23 cellular contexts compared by ENCODE assay signal in genomic region chr1:66517959-66518358, GRCh38.
"Had no signal": no experiment of that assay in that cellular context is flagged by ENCODE, and none has a peak within 500 bp of the region (broad histone marks: within the 10 kb centered on the region; RNA-seq: fewer than 3 reads in every experiment).

No MANE protein-coding gene starts in this region.

- H3K9me3 ChIP-seq: colonic mucosa, esophagus squamous epithelium, gastrocnemius medialis, gastroesophageal sphincter had no signal

- H3K36me3 ChIP-seq: colonic mucosa, esophagus muscularis mucosa, esophagus squamous epithelium, gastrocnemius medialis, gastroesophageal sphincter, heart left ventricle, heart right ventricle had no signal

- H3K27ac ChIP-seq: colonic mucosa, coronary artery, dorsolateral prefrontal cortex, epithelial cell of prostate, esophagus muscularis mucosa, esophagus squamous epithelium, foreskin keratinocyte, gastrocnemius medialis, gastroesophageal sphincter, heart left ventricle, heart right ventricle had no signal

- H3K4me3 ChIP-seq: colonic mucosa, coronary artery, dorsolateral prefrontal cortex, esophagus muscularis mucosa, esophagus squamous epithelium, gastrocnemius medialis, gastroesophageal sphincter, heart left ventricle, heart right ventricle had no signal

- H3K4me1 ChIP-seq: colonic mucosa, esophagus muscularis mucosa, esophagus squamous epithelium, gastrocnemius medialis, gastroesophageal sphincter, heart left ventricle, heart right ventricle had no signal

- DNase-seq: colonic mucosa; cortex of kidney; dermis blood vessel endothelial cell; dorsolateral prefrontal cortex; effector CD4-positive, alpha-beta T cell; effector CD8-positive, alpha-beta T cell; effector memory CD4-positive, alpha-beta T cell; effector memory CD8-positive, alpha-beta T cell; endodermal cell; erythroblast; esophagus squamous epithelium; foreskin fibroblast; foreskin keratinocyte; foreskin melanocyte; gastrocnemius medialis; glutamatergic neuron; head of caudate nucleus; heart left ventricle; heart right ventricle had no signal
